ENCODE assay signal across 8 cellular contexts in genomic region chr19:3365447-3366103, GRCh38. TPM values are rescaled to one million over a fixed set of nuclear protein-coding genes. Genes with fewer than 3 reads are reported as not detected.
A peak's percentile ranks its signal among the peaks of the same experiment; 100 is the strongest.
DNase-seq lines count a peak whose midpoint lies in the region; ATAC-seq and TF ChIP-seq lines count a peak whose summit lies in the region.

No MANE protein-coding gene starts in this region.

- peak; percentile 61 for ATAC-seq in HCT116
- ATAC-seq in T-cell (replicated peaks in 1 of 4), result no peak
- no peak for ATAC-seq in HG03139 (IDR thresholded peaks at IDR 0.05; ENCODE audit: unreplicated experiment)

- TF ChIP-seq CTCF in AG09309 (IDR thresholded peaks at IDR 0.05; ENCODE audit: control insufficient read depth, insufficient read depth, low read depth, low read length, missing control alignments), result no peak
- no peak for TF ChIP-seq CTCF in HCT116 (IDR thresholded peaks at IDR 0.05 in 2 of 3, conservative IDR thresholded peaks at IDR 0.05 in 1 of 3; ENCODE audit: borderline replicate concordance in 1 of 3, insufficient read depth in 1 of 3, low read depth in 2 of 3, low read length in 2 of 3)
- no peak for TF ChIP-seq CTCF in esophagus squamous epithelium (IDR thresholded peaks at IDR 0.05)
- no peak for TF ChIP-seq CTCF in nephron (IDR thresholded peaks at IDR 0.05; ENCODE audit: unreplicated experiment in 3 of 3)

- H3K9me2 ChIP-seq in HCT116 (ENCODE audit: insufficient read depth), result no peaks in the 10 kb centered on the region

- peaks cover 51 to 60% (median 56%) of the 10 kb centered on the region in 3 donors for H3K4me1 Mint-ChIP-seq in T-cell
- H3K4me1 Mint-ChIP-seq in nephron, result peaks cover 55% of the 10 kb centered on the region

- no peaks in the 10 kb centered on the region for H3K27me3 ChIP-seq in HCT116 (ENCODE audit: insufficient read depth, low read length)
- H3K27me3 ChIP-seq in esophagus squamous epithelium, result no peaks in the 10 kb centered on the region

- TF ChIP-seq POLR2A in HCT116 (IDR thresholded peaks at IDR 0.05; ENCODE audit: borderline replicate concordance, extremely low read depth, insufficient read depth, insufficient read length) (no peak), esophagus squamous epithelium (IDR thresholded peaks at IDR 0.05) (no peak)

- peak overlapping the region; percentile 95 for H3K4me2 ChIP-seq in HCT116 (ENCODE audit: low read length)

- H3K79me2 ChIP-seq in HCT116 (ENCODE audit: insufficient read depth, low read length), result peaks cover 89% of the 10 kb centered on the region

- peak overlapping the region; percentile 64 to 78 (median 70) for H3K4me3 Mint-ChIP-seq in T-cell
- H3K4me3 Mint-ChIP-seq in nephron, result peak overlapping the region; percentile 79 to 88 (median 81)

- H3K27ac ChIP-seq in HCT116 (ENCODE audit: low read depth, low read length) (peak overlapping the region; percentile 91), esophagus squamous epithelium (peak overlapping the region; percentile 98 to 99 (median 99))

- no peaks in the 10 kb centered on the region for H3K9me3 ChIP-seq in HCT116 (ENCODE audit: control insufficient read depth in 1 of 2, insufficient read depth in 1 of 2, low read depth in 1 of 2, low read length in 2 of 2)
- no peaks in the 10 kb centered on the region for H3K9me3 ChIP-seq in esophagus squamous epithelium

- intact Hi-C loops in HCT116 (cut with micrococcal nuclease) (no loop called here), esophagus squamous epithelium (cut with DNase I) (no loop called here)

- H3K27ac Mint-ChIP-seq in T-cell, result no peak overlapping the region
- peak overlapping the region; percentile 37 to 83 (median 65) for H3K27ac Mint-ChIP-seq in nephron

- BruUV-seq in HCT116 (replicated peaks; lab: Mats Ljungman, UMichigan), result no TSS peak

- H3K4me3 ChIP-seq in AG09309 (ENCODE audit: control insufficient read depth, low read depth, low read length) (peak overlapping the region; percentile 69), HCT116 (replicated peaks in 1 of 2; ENCODE audit: low read depth in 1 of 2, low read length in 2 of 2) (peak overlapping the region; percentile 84 to 91), esophagus squamous epithelium (peak overlapping the region; percentile 83 to 92 (median 86))

- WGBS in esophagus squamous epithelium, 2 donors, result 0 to 17% methylated on average over 1 to 4 of the region's 17 CpGs

- POLR2A ChIA-PET in HCT116 (lab: Charles Lee), result no interaction called here
- POLR2A ChIA-PET in T-cell (lab: Charles Lee), result no interaction called here

- H3K27me3 Mint-ChIP-seq in T-cell, result peaks cover 0 to 6% of the 10 kb centered on the region in 2 donors
- H3K27me3 Mint-ChIP-seq in nephron (ENCODE audit: low read depth), result peaks cover 77% of the 10 kb centered on the region

- CTCF ChIA-PET in HCT116 (lab: Charles Lee) (interaction anchor here (0.7 kb wide), 1 partner anchor 64 kb away, joined by 5 read pairs; no protein-coding TSS in a partner anchor), T-cell (lab: Charles Lee) (no interaction called here)

- H3K36me3 ChIP-seq in HCT116 (ENCODE audit: control insufficient read depth in 1 of 2, insufficient read depth in 2 of 2, low read length in 2 of 2), result no peaks in the 10 kb centered on the region; a peak in 1 of 4 replicates
- no peaks in the 10 kb centered on the region for H3K36me3 ChIP-seq in esophagus squamous epithelium

- TF ChIP-seq RAD21 in HCT116 (IDR thresholded peaks at IDR 0.05; ENCODE audit: low read depth), result no peak

- DNase-seq in AG09309 (ENCODE audit: low read depth) (no peak), HCT116 (ENCODE audit: low read depth, low spot score) (peak; percentile 40), T-cell (no peak), esophagus squamous epithelium (lab: John Stamatoyannopoulos, UW) (no peak), T-helper 9 cell (no peak), NCI-H1930 (lab: John Stamatoyannopoulos, UW) (no peak)

- H3K9me3 Mint-ChIP-seq in T-cell, result no peaks in the 10 kb centered on the region
- H3K9me3 Mint-ChIP-seq in nephron, result no peaks in the 10 kb centered on the region

- no peak overlapping the region for H2AFZ ChIP-seq in HCT116 (ENCODE audit: low read depth, low read length, poor library complexity, severe bottlenecking)

- H3K36me3 Mint-ChIP-seq in T-cell (no peaks in the 10 kb centered on the region), nephron (ENCODE audit: low read depth) (no peaks in the 10 kb centered on the region)

- peak overlapping the region; percentile 100 for H3K9ac ChIP-seq in HCT116 (ENCODE audit: low read length)

- RAD21 ChIA-PET in HCT116 (lab: Charles Lee; ENCODE audit: low non-redundant PET in 1 of 2, low total read pairs in 2 of 2, uncharacterized antibody in 2 of 2, unreplicated experiment in 2 of 2), result interaction anchor here in 1 of 2 experiments (0.7 kb wide), 1 partner anchor 14 kb away, joined by 3 read pairs; no protein-coding TSS in a partner anchor

- peaks cover 16 to 53% of the 10 kb centered on the region in 2 experiments for H3K4me1 ChIP-seq in HCT116 (ENCODE audit: control insufficient read depth in 1 of 2, insufficient read depth in 2 of 2, low read length in 2 of 2)
- H3K4me1 ChIP-seq in esophagus squamous epithelium, result peaks cover 32 to 96% (median 45%) of the 10 kb centered on the region in 3 donors

- no peaks in the 10 kb centered on the region for H4K20me1 ChIP-seq in HCT116 (ENCODE audit: insufficient read depth)

TF ChIP-seq in HCT116, 20 proteins besides CTCF, POLR2A, EP300 and RAD21:
- TF ChIP-seq YY1 (IDR thresholded peaks at IDR 0.05; ENCODE audit: extremely low read depth, insufficient replicate concordance, low read depth, low read length) (no peak), TCF7L2 (IDR thresholded peaks at IDR 0.05; ENCODE audit: borderline replicate concordance, extremely low read depth, insufficient read depth, insufficient read length) (no peak), ATF3 (IDR thresholded peaks at IDR 0.05) (no peak), REST (IDR thresholded peaks at IDR 0.05; ENCODE audit: low read depth) (no peak), ELF1 (IDR thresholded peaks at IDR 0.05; ENCODE audit: borderline replicate concordance, low read depth) (no peak), EZH2phosphoT487 (IDR thresholded peaks at IDR 0.05; ENCODE audit: borderline replicate concordance) (no peak), ZNF274 (IDR thresholded peaks at IDR 0.05; ENCODE audit: low read depth, low read length) (no peak), MAX (IDR thresholded peaks at IDR 0.05) (no peak; the same call in 1 of the 2 replicates), SP1 (IDR thresholded peaks at IDR 0.05; ENCODE audit: low read depth) (no peak)
TF ChIP-seq in HCT116: peak in this region for 0.

RNA-seq across cellular contexts. Expression of gene NFIC, which starts 0.8 kb away (rescaled TPM):
- 116 TPM for total RNA-seq in HCT116 (2021; ENCODE audit: unreplicated experiment)
- polyA plus RNA-seq in HCT116 (2012), result 42.8 and 55.4 TPM in 2 replicates
- total RNA-seq in T-cell, result 10 to 100 TPM; 27.1 to 41.7 (median 37.2) TPM
- 10 to 100 TPM; 40.8 to 80.9 (median 61.0) TPM for total RNA-seq in esophagus squamous epithelium

Comparison
In these comparisons a context has a peak if more than half of its experiments do, and no peak if none do; other contexts are left out.
1. H3K27ac Mint-ChIP-seq: peak in nephron (3 of 3); none in T-cell (0 of 2).
2. Peak in every context shown above with its lines, with median percentiles within 50 percentile points of each other: H3K4me3 ChIP-seq.